ENCODE assay signal across 19 cellular contexts in genomic region chr4:55925235-55925634, GRCh38. TPM values are rescaled to one million over a fixed set of nuclear protein-coding genes. Genes with fewer than 3 reads are reported as not detected.
DNase-seq lines count a peak whose midpoint lies in the region; ATAC-seq, FAIRE-seq and TF ChIP-seq lines count a peak whose summit lies in the region.
"Had no signal": no experiment of that assay in that cellular context is flagged by ENCODE, and none has a peak within 500 bp of the region (broad histone marks: within the 10 kb centered on the region; RNA-seq: fewer than 3 reads in every experiment).

No MANE protein-coding gene starts in this region.

- no peaks in the 10 kb centered on the region for H3K4me1 ChIP-seq in astrocyte (ENCODE audit: insufficient read depth, low read length)
- H3K4me1 ChIP-seq: BLaER1 had no signal

- no peak overlapping the region for H3K4me2 ChIP-seq in astrocyte (ENCODE audit: low read length)
- H3K4me2 ChIP-seq: BLaER1 had no signal

- no peaks in the 10 kb centered on the region for H3K9me3 ChIP-seq in astrocyte (ENCODE audit: insufficient read depth, low read depth, low read length)
- H3K9me3 ChIP-seq: BLaER1 had no signal

- no peak for FAIRE-seq in astrocyte (lab: Jason Lieb, UNC)

- no peaks in the 10 kb centered on the region for H3K79me2 ChIP-seq in astrocyte (ENCODE audit: insufficient read depth, low read length)

- TF ChIP-seq CTCF in astrocyte (IDR thresholded peaks at IDR 0.05; ENCODE audit: insufficient read depth, low read depth, low read length) = no peak
- TF ChIP-seq CTCF in fibroblast of mammary gland (conservative IDR thresholded peaks at IDR 0.05; ENCODE audit: control insufficient read depth, insufficient read depth, low read depth, low read length) = no peak
- no peak for TF ChIP-seq CTCF in osteocyte (IDR thresholded peaks at IDR 0.05)
- no peak for TF ChIP-seq CTCF in GM10248 (IDR thresholded peaks at IDR 0.05; ENCODE audit: control extremely low read depth, extremely low read depth, low read depth, missing control alignments)

- POLR2A ChIA-PET in GM10248 (lab: Yijun Ruan, JAX) = no interaction called here

- CTCF ChIA-PET in GM10248 (lab: Yijun Ruan, JAX) = no interaction called here

- no peak for ATAC-seq in GM18517 (IDR thresholded peaks at IDR 0.05; ENCODE audit: unreplicated experiment)
- ATAC-seq: PC-3 had no signal

- H3K27me3 Mint-ChIP-seq in astrocyte (ENCODE audit: low read depth, unreplicated experiment) = no peaks in the 10 kb centered on the region
- no peaks in the 10 kb centered on the region for H3K27me3 Mint-ChIP-seq in osteocyte (ENCODE audit: unreplicated experiment)
- H3K27me3 Mint-ChIP-seq: CD4-positive, alpha-beta memory T cell had no signal

- H3K9ac ChIP-seq in astrocyte (ENCODE audit: low read length) = no peak overlapping the region
- H3K9ac ChIP-seq: BLaER1 had no signal

- peaks cover 2% of the 10 kb centered on the region for H3K4me1 Mint-ChIP-seq in astrocyte (ENCODE audit: low read depth, unreplicated experiment)
- H3K4me1 Mint-ChIP-seq in osteocyte (ENCODE audit: unreplicated experiment) = no peaks in the 10 kb centered on the region
- H3K4me1 Mint-ChIP-seq: CD4-positive, alpha-beta memory T cell had no signal

- DNase-seq in HCEC 1CT (peak; percentile 24), astrocyte (ENCODE audit: low read depth) (peak; percentile 8), fibroblast of mammary gland (ENCODE audit: low read depth) (peak; percentile 71), osteocyte (ENCODE audit: extremely low spot score, unreplicated experiment) (peak; percentile 8), GM10248 (ENCODE audit: extremely low spot score) (no peak)
- DNase-seq in stimulated activated CD4-positive, alpha-beta T cell treated with anti-CD3 and anti-CD28 coated beads, Interleukin-2, amount 100 ng/mL, for 48 hours = no peak
- DNase-seq: CD4-positive, alpha-beta memory T cell; DMS53; KBM-7; MV-4-11; NCI-H1694 treated with DMSO at 0.1 percent for 48 hours; NCI-H2227 treated with DMSO at 0.1 percent for 48 hours; NCI-H510A treated with DMSO at 0.1 percent for 48 hours; NCI-H774; PC-3; RPMI8226 had no signal

- H3K9me3 Mint-ChIP-seq in astrocyte (ENCODE audit: unreplicated experiment) (no peaks in the 10 kb centered on the region), osteocyte (ENCODE audit: unreplicated experiment) (no peaks in the 10 kb centered on the region)

- H3K27ac Mint-ChIP-seq in astrocyte (ENCODE audit: unreplicated experiment) = no peak overlapping the region
- H3K27ac Mint-ChIP-seq in osteocyte (ENCODE audit: unreplicated experiment) = no peak overlapping the region
- H3K27ac Mint-ChIP-seq: CD4-positive, alpha-beta memory T cell had no signal

- H3K36me3 Mint-ChIP-seq in astrocyte (ENCODE audit: low read depth, unreplicated experiment) (no peaks in the 10 kb centered on the region), osteocyte (ENCODE audit: unreplicated experiment) (no peaks in the 10 kb centered on the region)

- no peaks in the 10 kb centered on the region for H3K36me3 ChIP-seq in astrocyte (ENCODE audit: insufficient read depth, low read length)
- H3K36me3 ChIP-seq: BLaER1, HAP-1 had no signal

- H3K27me3 ChIP-seq in astrocyte (ENCODE audit: insufficient read depth, low read length) = no peaks in the 10 kb centered on the region
- H3K27me3 ChIP-seq: BLaER1 had no signal

- H3K4me3 ChIP-seq in astrocyte (ENCODE audit: insufficient read depth, low read depth, low read length) (no peak overlapping the region), fibroblast of mammary gland (ENCODE audit: control insufficient read depth, low read depth, low read length) (no peak overlapping the region)
- H3K4me3 ChIP-seq: BLaER1, HAP-1 had no signal

- H4K20me1 ChIP-seq in astrocyte (ENCODE audit: insufficient read depth, low read length) = no peaks in the 10 kb centered on the region
- H4K20me1 ChIP-seq: BLaER1 had no signal

- H3K4me3 Mint-ChIP-seq in astrocyte (ENCODE audit: unreplicated experiment) = no peak overlapping the region
- no peak overlapping the region for H3K4me3 Mint-ChIP-seq in osteocyte (ENCODE audit: unreplicated experiment)
- H3K4me3 Mint-ChIP-seq: CD4-positive, alpha-beta memory T cell had no signal

- H3K27ac ChIP-seq in astrocyte (ENCODE audit: low read depth, low read length) = no peak overlapping the region
- H3K27ac ChIP-seq: BLaER1 had no signal

- no peak overlapping the region for H2AFZ ChIP-seq in astrocyte (ENCODE audit: low read depth, low read length)

RNA-seq across cellular contexts. Expression of gene CEP135, which starts 23.5 kb away (rescaled TPM):
- total RNA-seq in astrocyte (5.9 and 8.2 TPM in 2 replicates), osteocyte (11.8 TPM in 2 replicates)

Comparison
In these comparisons a context has a peak if more than half of its experiments do, and no peak if none do; other contexts are left out.
1. DNase-seq: peak in HCEC 1CT (single experiment), astrocyte (single experiment), fibroblast of mammary gland (single experiment) and osteocyte (single experiment); none in stimulated activated CD4-positive, alpha-beta T cell treated with anti-CD3 and anti-CD28 coated beads, Interleukin-2, amount 100 ng/mL, for 48 hours (0 of 2) and GM10248 (single experiment).